In genomic region chr17:50426814-50427787, GRCh38 we compare ENCODE assay signal across 8 cellular contexts. TPM values are rescaled to one million over a fixed set of nuclear protein-coding genes. Genes with fewer than 3 reads are reported as not detected.
A peak's percentile ranks its signal among the peaks of the same experiment; 100 is the strongest.
DNase-seq lines count a peak whose midpoint lies in the region; ATAC-seq and TF ChIP-seq lines count a peak whose summit lies in the region.

No MANE protein-coding gene starts in this region.

- H3K79me2 ChIP-seq in DND-41 (ENCODE audit: insufficient read depth, low read length), result peaks cover 44% of the 10 kb centered on the region
- H3K79me2 ChIP-seq in SU-DHL-6 (ENCODE audit: insufficient read depth, low read length), result 0 out of 2 replicates have a peak, but pooled peaks cover 4% of the 10 kb centered on the region

- peaks cover 10% of the 10 kb centered on the region for H3F3A ChIP-seq in SU-DHL-6 (ENCODE audit: insufficient read depth)

- TF ChIP-seq CTCF in DND-41 (IDR thresholded peaks at IDR 0.05; ENCODE audit: borderline replicate concordance, extremely low read depth, low read length, poor library complexity, severe bottlenecking) (peak; percentile 65), SU-DHL-6 (IDR thresholded peaks at IDR 0.05; ENCODE audit: insufficient read depth, low read length, poor library complexity, severe bottlenecking) (peak; percentile 45), right lobe of liver (IDR thresholded peaks at IDR 0.05) (peak in 3 of 4 donors; percentile 15 to 22 (median 19))

- H3K9ac ChIP-seq in DND-41 (ENCODE audit: low read depth, low read length) (peak overlapping the region; percentile 96), SU-DHL-6 (ENCODE audit: low read length) (peak overlapping the region; percentile 56), subcutaneous abdominal adipose tissue (ENCODE audit: low read length in 5 of 5) (peak overlapping the region; percentile 53 to 77 (median 68))

- H3K36me3 ChIP-seq in DND-41 (ENCODE audit: insufficient read depth, low read length), result no peaks in the 10 kb centered on the region; the same call in 1 of the 2 replicates
- no peaks in the 10 kb centered on the region for H3K36me3 ChIP-seq in SU-DHL-6 (ENCODE audit: low read length)
- H3K36me3 ChIP-seq in right lobe of liver, result no peaks in the 10 kb centered on the region
- peaks cover 0 to 2% (median 0%) of the 10 kb centered on the region in 5 donors for H3K36me3 ChIP-seq in subcutaneous abdominal adipose tissue (ENCODE audit: control insufficient read depth in 5 of 5, insufficient read depth in 5 of 5, low read length in 5 of 5)

- H4K20me1 ChIP-seq in DND-41 (ENCODE audit: insufficient read depth, low read length) (0 out of 2 replicates have a peak, but pooled peaks cover 7% of the 10 kb centered on the region), SU-DHL-6 (ENCODE audit: low read depth, low read length) (no peaks in the 10 kb centered on the region)

- WGBS in right lobe of liver (ENCODE audit: insufficient coverage, low coverage, low lambda C conversion rate, missing lambda C conversion rate), result 11% methylated on average over 4 of the region's 4 CpGs

- TF ChIP-seq POLR2A in right lobe of liver (IDR thresholded peaks at IDR 0.05), result peak; percentile 16

- H3K4me1 ChIP-seq in DND-41 (ENCODE audit: insufficient read depth, low read length), result peaks cover 48% of the 10 kb centered on the region
- H3K4me1 ChIP-seq in right lobe of liver, result peaks cover 0 to 37% (median 18%) of the 10 kb centered on the region in 4 donors
- peaks cover 18 to 66% (median 61%) of the 10 kb centered on the region in 5 donors for H3K4me1 ChIP-seq in subcutaneous abdominal adipose tissue (ENCODE audit: control insufficient read depth in 5 of 5, insufficient read depth in 5 of 5, low read length in 5 of 5)

- no peaks in the 10 kb centered on the region for H3K9me3 ChIP-seq in DND-41 (ENCODE audit: insufficient read depth, low read length, severe bottlenecking)
- H3K9me3 ChIP-seq in SU-DHL-6 (ENCODE audit: insufficient read depth, low read length), result no peaks in the 10 kb centered on the region
- no peaks in the 10 kb centered on the region for H3K9me3 ChIP-seq in right lobe of liver
- no peaks in the 10 kb centered on the region for H3K9me3 ChIP-seq in subcutaneous abdominal adipose tissue (ENCODE audit: control insufficient read depth in 5 of 5, low read length in 5 of 5)

- DNase-seq in DND-41 (peak; percentile 43), right lobe of liver (peak in 1 of 3 donors; percentile 26), NCI-H526 treated with DMSO at 0.1 percent for 48 hours (lab: John Stamatoyannopoulos, UW) (no peak), SHP77 treated with DMSO at 0.1 percent for 48 hours (lab: John Stamatoyannopoulos, UW) (no peak)

- H3K4me2 ChIP-seq in DND-41 (ENCODE audit: insufficient read depth, low read length) (peak overlapping the region; percentile 99), SU-DHL-6 (ENCODE audit: low read depth, low read length, poor library complexity, severe bottlenecking) (peak overlapping the region; percentile 82)

- ATAC-seq in DND-41 (ENCODE audit: insufficient read depth, low read depth) (peak; percentile 57), HG02759 (IDR thresholded peaks at IDR 0.05; ENCODE audit: unreplicated experiment) (peak; percentile 27), right lobe of liver (peak; percentile 28 to 50 (median 41))

- H3K27me3 ChIP-seq in DND-41 (ENCODE audit: insufficient read depth, low read length, poor library complexity), result no peaks in the 10 kb centered on the region
- no peaks in the 10 kb centered on the region for H3K27me3 ChIP-seq in SU-DHL-6 (ENCODE audit: low read length)
- H3K27me3 ChIP-seq in right lobe of liver, result no peaks in the 10 kb centered on the region
- no peaks in the 10 kb centered on the region for H3K27me3 ChIP-seq in subcutaneous abdominal adipose tissue (ENCODE audit: control insufficient read depth in 5 of 5, insufficient read depth in 4 of 5, low read length in 5 of 5)

- intact Hi-C loops in right lobe of liver (cut with DNase I), result loop anchor here in 1 of 2 donors (5.0 kb wide), 1 partner anchor 50 kb away; the partner anchor contains the start of gene RSAD1

- H3K9me2 ChIP-seq in SU-DHL-6 (replicated peaks; ENCODE audit: insufficient read depth, low read length), result no peaks in the 10 kb centered on the region

- H3K4me3 ChIP-seq in DND-41 (ENCODE audit: low read depth in 1 of 2, low read length in 2 of 2) (peak overlapping the region; percentile 75 to 95), SU-DHL-6 (ENCODE audit: insufficient read depth, low read length, poor library complexity, severe bottlenecking) (peak overlapping the region; percentile 68), right lobe of liver (peak overlapping the region; percentile 71 to 87 (median 78)), subcutaneous abdominal adipose tissue (ENCODE audit: low read depth in 1 of 5, low read length in 5 of 5) (peak overlapping the region; percentile 65 to 75 (median 68))

- H2AFZ ChIP-seq in DND-41 (ENCODE audit: low read depth, low read length) (peak overlapping the region; percentile 61), SU-DHL-6 (ENCODE audit: low read depth, low read length, severe bottlenecking) (peak overlapping the region; percentile 57)

- H3K27ac ChIP-seq in DND-41 (ENCODE audit: low read length) (peak overlapping the region; percentile 72), SU-DHL-6 (ENCODE audit: low read depth, low read length) (peak overlapping the region; percentile 67), cingulate gyrus (ENCODE audit: low read depth, low read length) (peak overlapping the region; percentile 32), right lobe of liver (peak overlapping the region; percentile 62 to 71 (median 62)), subcutaneous abdominal adipose tissue (ENCODE audit: low read depth, low read length) (peak overlapping the region; percentile 89)

RNA-seq across cellular contexts. Expression of gene ACSF2, which starts 1.1 kb away (rescaled TPM):
- total RNA-seq in right lobe of liver, result 10 to 100 TPM; 25.1 to 60.9 (median 36.9) TPM

RNA-seq across cellular contexts. Expression of gene LRRC59, which starts 29.8 kb away (rescaled TPM):
- total RNA-seq in right lobe of liver, result 100 to 1,000 TPM in 2 of 6 experiments, 10 to 100 TPM in 4; 36.0 to 125 (median 64.0) TPM

RNA-seq across cellular contexts. Expression of gene CHAD, which starts 41.6 kb away (rescaled TPM):
- total RNA-seq in right lobe of liver, result 10 to 100 TPM in 2 of 6 experiments, 1 to 10 TPM in 4; 1.0 to 11.3 (median 3.8) TPM

RNA-seq across cellular contexts. Expression of gene RSAD1, which starts 51.6 kb away (rescaled TPM):
- total RNA-seq in right lobe of liver, result 10 to 100 TPM; 17.9 to 26.6 (median 23.4) TPM

RNA-seq across cellular contexts. Expression of gene EME1, which starts 54.1 kb away (rescaled TPM):
- 1 to 10 TPM in 1 of 6 experiments, under 1 TPM in 3, not detected in 2; 0.12 to 1.3 (median 0.66) TPM for total RNA-seq in right lobe of liver

Comparison
In these comparisons a context has a peak if more than half of its experiments do, and no peak if none do; other contexts are left out.
1. H3K27ac ChIP-seq: peak in every context shown above with its lines; median percentile 89 in subcutaneous abdominal adipose tissue; 72 in DND-41; 67 in SU-DHL-6; 62 in right lobe of liver; 32 in cingulate gyrus.